ENCODE assay signal across 8 cellular contexts in the genomic region with DNA sequence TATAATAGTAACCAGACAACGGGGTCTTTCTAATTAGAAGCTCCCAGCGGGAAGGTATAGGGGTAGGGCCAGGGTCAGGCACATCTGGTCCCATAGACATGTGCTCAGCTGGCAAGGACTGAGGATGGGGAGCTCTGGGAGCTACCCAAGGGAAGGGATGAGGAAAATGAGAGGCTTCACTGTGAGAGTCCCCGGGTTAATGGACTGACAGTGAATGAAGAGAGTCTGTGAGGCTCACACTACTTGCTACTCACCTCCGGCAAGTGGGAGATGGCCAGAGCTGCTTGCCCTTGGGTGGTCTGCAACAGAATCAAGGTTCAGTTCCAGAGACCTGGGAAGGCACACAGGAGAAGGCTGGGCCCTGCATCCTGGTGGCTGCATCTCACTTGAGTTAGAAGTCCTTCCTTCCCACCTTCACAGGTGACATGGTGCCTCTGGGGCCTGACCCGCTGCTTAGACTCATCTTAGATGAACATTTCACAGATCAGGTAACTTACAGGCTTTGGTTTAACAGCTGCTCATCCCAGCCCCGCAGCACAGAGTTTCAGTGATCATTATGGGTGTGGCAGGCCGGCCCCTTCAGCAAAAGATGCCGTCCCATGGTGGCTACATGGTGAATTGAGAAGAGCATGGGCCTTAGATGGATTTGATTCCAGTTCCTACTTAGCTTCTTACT. TPM values are rescaled to one million over a fixed set of nuclear protein-coding genes. Genes with fewer than 3 reads are reported as not detected.
A peak's percentile ranks its signal among the peaks of the same experiment; 100 is the strongest.
DNase-seq lines count a peak whose midpoint lies in the region; ATAC-seq and TF ChIP-seq lines count a peak whose summit lies in the region.

No MANE protein-coding gene starts in this region.

- peaks cover 40 to 72% of the 10 kb centered on the region in 2 donors for H3K36me3 Mint-ChIP-seq in CD4-positive, alpha-beta memory T cell
- peaks cover 72% of the 10 kb centered on the region for H3K36me3 Mint-ChIP-seq in activated naive CD8-positive, alpha-beta T cell treated with anti-CD3 and anti-CD28 coated beads for 36 hours
- H3K36me3 Mint-ChIP-seq in neural crest cell (ENCODE audit: low read depth), result no peaks in the 10 kb centered on the region

- no peaks in the 10 kb centered on the region for H3K9me3 ChIP-seq in CD4-positive, alpha-beta memory T cell (ENCODE audit: control insufficient read depth in 1 of 2, low read length in 2 of 2)
- no peaks in the 10 kb centered on the region for H3K9me3 ChIP-seq in BE2C

- CTCF ChIA-PET in CD4-positive, alpha-beta memory T cell (lab: Charles Lee; ENCODE audit: partially characterized antibody), result interaction anchor here (0.8 to 18.9 kb wide), 17 partner anchors 8 to 118 kb away, joined by 3 to 550 read pairs (median 4); partner anchors contain the start of genes DYRK3 and EIF2D

- peaks cover 33% of the 10 kb centered on the region for H3K36me3 ChIP-seq in CD4-positive, alpha-beta memory T cell (ENCODE audit: insufficient read depth, low read length)
- H3K36me3 ChIP-seq in BE2C, result no peaks in the 10 kb centered on the region

- H3K4me3 Mint-ChIP-seq in CD4-positive, alpha-beta memory T cell, result peak overlapping the region; percentile 62 to 86 (median 78)
- H3K4me3 Mint-ChIP-seq in activated naive CD8-positive, alpha-beta T cell treated with anti-CD3 and anti-CD28 coated beads for 36 hours, result peak overlapping the region; percentile 85
- H3K4me3 Mint-ChIP-seq in neural crest cell, result no peak overlapping the region

- no peaks in the 10 kb centered on the region for H3K27me3 Mint-ChIP-seq in CD4-positive, alpha-beta memory T cell
- no peaks in the 10 kb centered on the region for H3K27me3 Mint-ChIP-seq in activated naive CD8-positive, alpha-beta T cell treated with anti-CD3 and anti-CD28 coated beads for 36 hours
- H3K27me3 Mint-ChIP-seq in neural crest cell (ENCODE audit: low read depth), result no peaks in the 10 kb centered on the region

- TF ChIP-seq CTCF in neural crest cell (conservative IDR thresholded peaks at IDR 0.05) (no peak), BE2C (IDR thresholded peaks at IDR 0.05; ENCODE audit: low read depth, low read length) (no peak)

- ATAC-seq in HG02759 (IDR thresholded peaks at IDR 0.05; ENCODE audit: unreplicated experiment), result peak; percentile 12
- ATAC-seq in HG03354 (IDR thresholded peaks at IDR 0.05; ENCODE audit: poor library complexity, severe bottlenecking, unreplicated experiment), result no peak

- H3K27me3 ChIP-seq in CD4-positive, alpha-beta memory T cell (ENCODE audit: insufficient read depth, low read length), result no peaks in the 10 kb centered on the region
- no peaks in the 10 kb centered on the region for H3K27me3 ChIP-seq in BE2C

- peak overlapping the region; percentile 93 to 99 (median 97) for H3K27ac Mint-ChIP-seq in CD4-positive, alpha-beta memory T cell
- H3K27ac Mint-ChIP-seq in activated naive CD8-positive, alpha-beta T cell treated with anti-CD3 and anti-CD28 coated beads for 36 hours, result peak overlapping the region; percentile 99
- peak overlapping the region; percentile 69 for H3K27ac Mint-ChIP-seq in neural crest cell (ENCODE audit: unreplicated experiment)

- intact Hi-C loops in CD4-positive, alpha-beta memory T cell (cut with micrococcal nuclease), result loop anchor here (1.0 kb wide), 1 partner anchor 24 kb away; no protein-coding TSS in a partner anchor

- H3K9me3 Mint-ChIP-seq in CD4-positive, alpha-beta memory T cell, result peaks cover 0 to 5% (median 0%) of the 10 kb centered on the region in 8 donors
- peaks cover 4% of the 10 kb centered on the region for H3K9me3 Mint-ChIP-seq in activated naive CD8-positive, alpha-beta T cell treated with anti-CD3 and anti-CD28 coated beads for 36 hours
- no peaks in the 10 kb centered on the region for H3K9me3 Mint-ChIP-seq in neural crest cell

- peaks cover 73 to 91% (median 81%) of the 10 kb centered on the region in 4 donors for H3K4me1 Mint-ChIP-seq in CD4-positive, alpha-beta memory T cell
- H3K4me1 Mint-ChIP-seq in activated naive CD8-positive, alpha-beta T cell treated with anti-CD3 and anti-CD28 coated beads for 36 hours, result peaks cover 79% of the 10 kb centered on the region
- peaks cover 3% of the 10 kb centered on the region for H3K4me1 Mint-ChIP-seq in neural crest cell

- H3K4me3 ChIP-seq in CD4-positive, alpha-beta memory T cell (ENCODE audit: low read length in 2 of 2), result peak overlapping the region; percentile 11 to 37
- no peak overlapping the region for H3K4me3 ChIP-seq in BE2C (ENCODE audit: low read depth, low read length)

- H3K27ac ChIP-seq in CD4-positive, alpha-beta memory T cell (ENCODE audit: low read depth, low read length), result peak overlapping the region; percentile 89

- peaks cover 92% of the 10 kb centered on the region for H3K4me1 ChIP-seq in CD4-positive, alpha-beta memory T cell (ENCODE audit: insufficient read depth, low read length)
- no peaks in the 10 kb centered on the region for H3K4me1 ChIP-seq in BE2C

- POLR2A ChIA-PET in CD4-positive, alpha-beta memory T cell (lab: Charles Lee; ENCODE audit: partially characterized antibody), result interaction anchor here (0.9 to 19.2 kb wide), 10 partner anchors 9 to 116 kb away, joined by 3 to 786 read pairs (median 4); partner anchors contain the start of genes DYRK3, IKBKE and RASSF5

- DNase-seq in CD4-positive, alpha-beta memory T cell, result no peak
- DNase-seq in activated naive CD8-positive, alpha-beta T cell treated with anti-CD3 and anti-CD28 coated beads for 36 hours, result no peak
- DNase-seq in neural crest cell (ENCODE audit: low read depth, low spot score) (no peak), GM19240 (ENCODE audit: insufficient read length, low spot score) (no peak), GM03348 (ENCODE audit: low spot score) (no peak), BE2C (no peak)

RNA-seq across cellular contexts. Expression of gene EIF2D, which starts 31.7 kb away (rescaled TPM):
- total RNA-seq in CD4-positive, alpha-beta memory T cell, result 10 to 100 TPM; 53.5 to 54.5 TPM
- polyA plus RNA-seq in CD4-positive, alpha-beta memory T cell, result 10 to 100 TPM; 33.5 to 38.9 TPM
- 100 to 1,000 TPM; 112 to 113 TPM for total RNA-seq in activated naive CD8-positive, alpha-beta T cell treated with anti-CD3 and anti-CD28 coated beads for 36 hours
- 37.5 and 38.2 TPM in 2 replicates for total RNA-seq in neural crest cell
- polyA plus RNA-seq in BE2C (2012; ENCODE audit: insufficient read depth, insufficient read length, low read depth), result 24.4 TPM

RNA-seq across cellular contexts. Expression of gene DYRK3, which starts 54.8 kb away (rescaled TPM):
- total RNA-seq in CD4-positive, alpha-beta memory T cell, result 1 to 10 TPM in 1 of 2 experiments, under 1 TPM in 1; 0.78 to 1.2 TPM
- polyA plus RNA-seq in CD4-positive, alpha-beta memory T cell, result under 1 TPM in 1 of 2 donors, not detected in 1; 0.22 TPM
- total RNA-seq in activated naive CD8-positive, alpha-beta T cell treated with anti-CD3 and anti-CD28 coated beads for 36 hours, result 1 to 10 TPM; 5.2 to 5.3 TPM
- total RNA-seq in neural crest cell, result 12.5 and 13.3 TPM in 2 replicates
- 3.3 TPM for polyA plus RNA-seq in BE2C (2012; ENCODE audit: insufficient read depth, insufficient read length, low read depth)
